1 cellular context compared by ENCODE assay signal in genomic region chr10:117723343-117723742, GRCh38.
TF ChIP-seq lines count a peak whose summit lies in the region.

No MANE protein-coding gene starts in this region.

TF ChIP-seq in HCT116, 20 proteins besides CTCF, POLR2A, EP300 and RAD21 (continued from another document):
- TF ChIP-seq TCF7L2 (IDR thresholded peaks at IDR 0.05; ENCODE audit: borderline replicate concordance, extremely low read depth, insufficient read depth, insufficient read length) (no peak), JUND (IDR thresholded peaks at IDR 0.05) (no peak), ATF3 (IDR thresholded peaks at IDR 0.05) (no peak), YY1 (IDR thresholded peaks at IDR 0.05; ENCODE audit: extremely low read depth, insufficient replicate concordance, low read depth, low read length) (no peak), ZNF274 (IDR thresholded peaks at IDR 0.05; ENCODE audit: low read depth, low read length) (no peak)
